In the genomic region with DNA sequence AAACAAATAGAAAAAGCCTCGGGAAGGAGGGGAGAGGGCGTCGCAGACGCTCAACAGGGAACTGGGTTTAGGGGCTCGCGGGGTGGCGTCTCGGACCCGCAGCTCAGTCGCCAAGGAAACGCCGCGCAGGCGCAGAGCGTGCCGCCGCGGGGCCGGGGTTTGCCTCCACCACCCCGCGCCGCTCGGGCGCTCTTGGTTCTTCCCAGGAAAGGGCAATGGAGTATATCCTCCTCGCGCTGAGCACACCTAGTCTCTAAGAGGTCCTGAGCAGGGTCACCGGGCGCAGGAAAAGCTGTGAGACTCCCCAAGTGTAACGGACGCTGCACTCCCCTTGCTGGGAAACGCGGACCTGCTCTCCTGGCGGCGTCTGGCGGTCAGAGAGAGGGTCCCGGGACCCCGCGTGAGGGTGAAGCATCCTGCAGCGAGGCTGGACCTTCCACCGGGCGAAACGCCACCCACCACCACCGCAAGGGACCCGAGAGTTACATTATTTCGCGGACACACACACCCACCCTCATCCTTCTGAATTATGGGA, we compare ENCODE assay signal across 8 cellular contexts. TPM values are rescaled to one million over a fixed set of nuclear protein-coding genes. Genes with fewer than 3 reads are reported as not detected.
DNase-seq lines count a peak whose midpoint lies in the region; ATAC-seq and TF ChIP-seq lines count a peak whose summit lies in the region.

No MANE protein-coding gene starts in this region.

- intact Hi-C loops in adrenal gland (cut with DNase I): no loop called here
- intact Hi-C loops in gastrocnemius medialis (cut with DNase I; ENCODE audit: low total_unique reads): no loop called here

- no peak for TF ChIP-seq CTCF in adrenal gland (IDR thresholded peaks at IDR 0.05)
- no peak for TF ChIP-seq CTCF in gastrocnemius medialis (IDR thresholded peaks at IDR 0.05 in 4 of 5, conservative IDR thresholded peaks at IDR 0.05 in 1 of 5)

- H3K27ac ChIP-seq in adrenal gland (no peak overlapping the region), iPS DF 6.9 (ENCODE audit: low read length) (no peak overlapping the region), gastrocnemius medialis (no peak overlapping the region)

- 0 to 1% (median 0%) methylated on average over 16 to 46 of the region's 46 CpGs for WGBS in adrenal gland, 4 donors
- WGBS in iPS DF 6.9 (ENCODE audit: insufficient coverage, insufficient read length): no CpG with 5 or more reads among the region's 46 CpGs

- no peaks in the 10 kb centered on the region for H3K9me3 ChIP-seq in adrenal gland (replicated peaks in 1 of 3)
- no peaks in the 10 kb centered on the region for H3K9me3 ChIP-seq in iPS DF 6.9 (ENCODE audit: control insufficient read depth, insufficient read depth, low read length)
- no peaks in the 10 kb centered on the region for H3K9me3 ChIP-seq in gastrocnemius medialis

- peak overlapping the region in 3 of 4 donors; percentile 45 to 81 (median 59) for H3K4me3 ChIP-seq in adrenal gland
- H3K4me3 ChIP-seq in iPS DF 6.9 (ENCODE audit: low read length): peak overlapping the region; percentile 83
- peak overlapping the region; percentile 60 to 71 (median 62) for H3K4me3 ChIP-seq in gastrocnemius medialis

- peak; percentile 41 for ATAC-seq in GM21526 (IDR thresholded peaks at IDR 0.05; ENCODE audit: low FRiP score, unreplicated experiment)
- ATAC-seq in gastrocnemius medialis: peak in 1 of 2 donors; percentile 37

- TF ChIP-seq POLR2A in adrenal gland (IDR thresholded peaks at IDR 0.05) (no peak), gastrocnemius medialis (IDR thresholded peaks at IDR 0.05) (no peak)

- in situ Hi-C loops in KBM-7 (cut with MboI; ENCODE audit: low pct_unique_long_range_greater_than_20kb, low sequenced_read_pairs): no loop called here
- in situ Hi-C loops in SK-MEL-5 (cut with HindIII; ENCODE audit: low pct_unique_long_range_greater_than_20kb, low sequenced_read_pairs): no loop called here
- in situ Hi-C loops in gastrocnemius medialis (cut with MboI; ENCODE audit: low sequenced_read_pairs in 4 of 4): no loop called here

- peaks cover 18% of the 10 kb centered on the region for H3K27me3 ChIP-seq in adrenal gland
- no peaks in the 10 kb centered on the region for H3K27me3 ChIP-seq in iPS DF 6.9 (ENCODE audit: control insufficient read depth, insufficient read depth, low read length)
- peaks cover 25 to 34% (median 29%) of the 10 kb centered on the region in 3 donors for H3K27me3 ChIP-seq in gastrocnemius medialis

- DNase-seq in COLO829 (ENCODE audit: low spot score): peak; percentile 77
- peak; percentile 76 for DNase-seq in KBM-7
- peak; percentile 59 for DNase-seq in SK-MEL-5 (ENCODE audit: low read depth, low spot score)
- DNase-seq in adrenal gland: peak; percentile 20 to 63 (median 48)
- no peak for DNase-seq in iPS DF 6.9 (ENCODE audit: low read depth, low spot score)
- no peak for DNase-seq in gastrocnemius medialis
- no peak for DNase-seq in superior temporal gyrus (ENCODE audit: extremely low spot score)

- H3K36me3 ChIP-seq in adrenal gland (replicated peaks in 1 of 2) (no peaks in the 10 kb centered on the region), iPS DF 6.9 (ENCODE audit: control insufficient read depth, insufficient read depth, low read length) (no peaks in the 10 kb centered on the region), gastrocnemius medialis (no peaks in the 10 kb centered on the region)

- H3K4me1 ChIP-seq in adrenal gland (replicated peaks in 1 of 2) (peaks cover 0 to 12% of the 10 kb centered on the region in 2 donors), iPS DF 6.9 (ENCODE audit: control insufficient read depth, insufficient read depth, low read length) (peaks cover 3% of the 10 kb centered on the region), gastrocnemius medialis (peaks cover 8 to 16% of the 10 kb centered on the region in 2 donors)

RNA-seq across cellular contexts. Expression of gene PLCH1, which starts 0.7 kb away (rescaled TPM):
- total RNA-seq in SK-MEL-5 (2014; rRNA removed; shearing (Covaris generic)): 0.26 and 0.35 TPM in 2 replicates
- polyA plus RNA-seq in SK-MEL-5 (2015; cell fraction: cytosol; rRNA removed): 0.23 and 0.38 TPM in 2 replicates
- 0.74 and 2.0 TPM in 2 replicates for polyA plus RNA-seq in SK-MEL-5 (2015; cell fraction: nucleus; rRNA removed)
- total RNA-seq in adrenal gland: under 1 TPM in 6 of 8 donors, not detected in 2; under 0.01 to 0.26 (median 0.11) TPM
- polyA plus RNA-seq in adrenal gland: under 1 TPM; 0.07 to 0.09 (median 0.08) TPM
- under 1 TPM in 3 of 4 donors, not detected in 1; 0.07 to 0.33 (median 0.10) TPM for total RNA-seq in gastrocnemius medialis

Comparison
In these comparisons a context has a peak if more than half of its experiments do, and no peak if none do; other contexts are left out.
1. DNase-seq: peak in COLO829 (single experiment), KBM-7 (single experiment), SK-MEL-5 (single experiment) and adrenal gland (7 of 7); none in iPS DF 6.9 (single experiment), gastrocnemius medialis (0 of 2) and superior temporal gyrus (single experiment).
2. Peak in every context shown above with its lines, with median percentiles within 50 percentile points of each other: H3K4me3 ChIP-seq.